In genomic region chr6:43695078-43695966, GRCh38 we compare ENCODE assay signal across 1 cellular context.
TF ChIP-seq lines count a peak whose summit lies in the region.

No MANE protein-coding gene starts in this region.

TF ChIP-seq in K562, 482 proteins besides CTCF, POLR2A, EP300 and RAD21:
- TF ChIP-seq ZEB2 (IDR thresholded peaks at IDR 0.05) (no peak), BACH1 (tag; IDR thresholded peaks at IDR 0.05) (no peak), HOMEZ (CRISPR knock-in tag; IDR thresholded peaks at IDR 0.05) (no peak), FOS (IDR thresholded peaks at IDR 0.05; ENCODE audit: extremely low read depth, insufficient read length) (no peak), SPI1 (IDR thresholded peaks at IDR 0.05; ENCODE audit: borderline replicate concordance, low read depth, low read length) (no peak), ILK (tag; IDR thresholded peaks at IDR 0.05; ENCODE audit: borderline replicate concordance, low read depth) (no peak), PRDM10 (IDR thresholded peaks at IDR 0.05; ENCODE audit: partially characterized antibody) (peak; percentile 51), SMARCB1 (IDR thresholded peaks at IDR 0.05; ENCODE audit: insufficient read length, low read depth) (no peak), NR0B1 (IDR thresholded peaks at IDR 0.05; ENCODE audit: partially characterized antibody) (no peak), ELK3 (CRISPR knock-in tag; IDR thresholded peaks at IDR 0.05) (no peak), PHTF2 (CRISPR knock-in tag; IDR thresholded peaks at IDR 0.05) (no peak), ZFX (CRISPR knock-in tag; IDR thresholded peaks at IDR 0.05) (peak; percentile 39; the same call in 1 of the 2 replicates), E2F6 (IDR thresholded peaks at IDR 0.05; ENCODE audit: borderline replicate concordance in 1 of 2, extremely low read depth in 1 of 2, insufficient read depth in 1 of 2, insufficient read length in 1 of 2, low read depth in 1 of 2, low read length in 1 of 2, poor library complexity in 1 of 2, severe bottlenecking in 1 of 2) (peak; percentile 27 to 39)
